Comparison of ENCODE assay signal across 27 cellular contexts in genomic region chr2:14015113-14015512, GRCh38.
"Had no signal": no experiment of that assay in that cellular context is flagged by ENCODE, and none has a peak within 500 bp of the region (broad histone marks: within the 10 kb centered on the region; RNA-seq: fewer than 3 reads in every experiment).

No MANE protein-coding gene starts in this region.

- H3K36me3 Mint-ChIP-seq: activated CD4-positive, alpha-beta memory T cell treated with anti-CD3 and anti-CD28 coated beads for 36 hours; activated naive CD8-positive, alpha-beta T cell had no signal

- H3K36me3 ChIP-seq: brain microvascular endothelial cell, SJCRH30 had no signal

- H3K4me3 ChIP-seq: SJCRH30 had no signal

- H3K9me3 Mint-ChIP-seq: activated CD4-positive, alpha-beta T cell treated with anti-CD3 and anti-CD28 coated beads, Interleukin-2, amount 10 ng/mL, durations not matched to agents 7 days and 5 days; activated naive CD4-positive, alpha-beta T cell treated with anti-CD3 and anti-CD28 coated beads for 36 hours; T-helper 1 cell treated with Interleukin-12 subunit alpha and Interleukin-12 subunit beta and Interleukin-4 antibody, amounts not matched to agents 30 μg/mL and 1 μg/mL, for 36 hours had no signal

- H3K27ac Mint-ChIP-seq: activated CD4-positive, alpha-beta memory T cell treated with anti-CD3 and anti-CD28 coated beads for 36 hours; activated CD4-positive, alpha-beta T cell treated with anti-CD3 and anti-CD28 coated beads, Interleukin-2, amount 10 ng/mL, durations not matched to agents 7 days and 5 days; activated naive CD4-positive, alpha-beta T cell treated with anti-CD3 and anti-CD28 coated beads for 36 hours; activated naive CD8-positive, alpha-beta T cell; activated T-helper 17 cell treated with anti-CD3 and anti-CD28 coated beads, Interleukin-2, amount 50 U/mL, for 72 hours; T-helper 1 cell treated with Interleukin-12 subunit alpha and Interleukin-12 subunit beta and Interleukin-4 antibody, amounts not matched to agents 30 μg/mL and 1 μg/mL, for 36 hours had no signal

- DNase-seq: activated CD4-positive, alpha-beta memory T cell treated with anti-CD3 and anti-CD28 coated beads for 36 hours; activated CD4-positive, alpha-beta T cell treated with anti-CD3 and anti-CD28 coated beads, Interleukin-2, amount 10 ng/mL, durations not matched to agents 7 days and 5 days; activated CD4-positive, CD25-positive, alpha-beta regulatory T cell; activated gamma-delta T cell; activated naive CD4-positive, alpha-beta T cell treated with anti-CD3 and anti-CD28 coated beads for 36 hours; activated T-cell treated with anti-CD3 and anti-CD28 coated beads for 4 hours; activated T-cell treated with anti-CD3 and anti-CD28 coated beads, Interleukin-2, amount 50 U/mL, for 48 hours; brain microvascular endothelial cell; cerebellar nuclear complex; KG1; MV-4-11; NCI-H1092 treated with DMSO at 0.1 percent for 48 hours; NCI-H1417 treated with DMSO at 0.1 percent for 48 hours; NCI-H1694 treated with DMSO at 0.1 percent for 48 hours; NCI-H2029 treated with DMSO at 0.1 percent for 48 hours; NCI-H345; NCI-H510A; NCI-H526 treated with DMSO at 0.1 percent for 48 hours; NCI-H82; Right ventricle myocardium superior had no signal

- H3K27me3 ChIP-seq: brain microvascular endothelial cell, SJCRH30 had no signal

- H3K4me3 Mint-ChIP-seq: activated CD4-positive, alpha-beta memory T cell treated with anti-CD3 and anti-CD28 coated beads for 36 hours; activated CD4-positive, alpha-beta T cell treated with anti-CD3 and anti-CD28 coated beads, Interleukin-2, amount 10 ng/mL, durations not matched to agents 7 days and 5 days; activated naive CD4-positive, alpha-beta T cell treated with anti-CD3 and anti-CD28 coated beads for 36 hours; activated naive CD8-positive, alpha-beta T cell; activated T-helper 17 cell treated with anti-CD3 and anti-CD28 coated beads, Interleukin-2, amount 50 U/mL, for 72 hours; T-helper 1 cell treated with Interleukin-12 subunit alpha and Interleukin-12 subunit beta and Interleukin-4 antibody, amounts not matched to agents 30 μg/mL and 1 μg/mL, for 36 hours had no signal

- H3K4me1 Mint-ChIP-seq: activated CD4-positive, alpha-beta T cell treated with anti-CD3 and anti-CD28 coated beads, Interleukin-2, amount 10 ng/mL, durations not matched to agents 7 days and 5 days; activated T-helper 17 cell treated with anti-CD3 and anti-CD28 coated beads, Interleukin-2, amount 50 U/mL, for 72 hours had no signal

- H3K27me3 Mint-ChIP-seq: activated CD4-positive, alpha-beta memory T cell treated with anti-CD3 and anti-CD28 coated beads for 36 hours; activated CD4-positive, alpha-beta T cell treated with anti-CD3 and anti-CD28 coated beads, Interleukin-2, amount 10 ng/mL, durations not matched to agents 7 days and 5 days; activated naive CD8-positive, alpha-beta T cell; activated T-helper 17 cell treated with anti-CD3 and anti-CD28 coated beads, Interleukin-2, amount 50 U/mL, for 72 hours had no signal

- H3K27ac ChIP-seq: brain microvascular endothelial cell, RWPE1, SJCRH30, VCaP had no signal

- ATAC-seq: activated T-helper 17 cell treated with anti-CD3 and anti-CD28 coated beads, Interleukin-2, amount 50 U/mL, for 72 hours; Panc1 had no signal
